In genomic region chr22:49052023-49052538, GRCh38 we compare ENCODE assay signal across 8 cellular contexts.
DNase-seq lines count a peak whose midpoint lies in the region; ATAC-seq and TF ChIP-seq lines count a peak whose summit lies in the region.

No MANE protein-coding gene starts in this region.

- H3K4me1 ChIP-seq in breast epithelium (no peaks in the 10 kb centered on the region), mammary epithelial cell (ENCODE audit: insufficient read depth, low read length) (no peaks in the 10 kb centered on the region), rectal smooth muscle tissue (ENCODE audit: control insufficient read depth, insufficient read depth, low read length) (no peaks in the 10 kb centered on the region)

- CTCF ChIA-PET in mammary epithelial cell (lab: Charles Lee; ENCODE audit: low non-redundant PET): no interaction called here

- in situ Hi-C loops in mammary epithelial cell (cut with MboI; ENCODE audit: low sequenced_read_pairs in 2 of 2): no loop called here

- H3K4me2 ChIP-seq in mammary epithelial cell (ENCODE audit: insufficient read depth, low read depth, low read length): no peak overlapping the region

- peak overlapping the region; percentile 35 to 71 for H3K27ac Mint-ChIP-seq in effector memory CD8-positive, alpha-beta T cell

- BruUV-seq in mammary epithelial cell (replicated peaks; lab: Mats Ljungman, UMichigan): no TSS peak

- peaks cover 14% of the 10 kb centered on the region in 2 donors for H3K27me3 Mint-ChIP-seq in effector memory CD8-positive, alpha-beta T cell

- intact Hi-C loops in breast epithelium (cut with DNase I; ENCODE audit: low total_unique reads): loop anchor here (5.0 kb wide), 1 partner anchor 1305 kb away; no protein-coding TSS in a partner anchor
- intact Hi-C loops in mammary epithelial cell (cut with micrococcal nuclease): no loop called here

- no peaks in the 10 kb centered on the region for H4K20me1 ChIP-seq in mammary epithelial cell (ENCODE audit: insufficient read depth, low read length)

- H3K4me3 ChIP-seq in breast epithelium (peak overlapping the region; percentile 28 to 45 (median 44)), mammary epithelial cell (replicated peaks in 1 of 3; ENCODE audit: insufficient read depth in 1 of 3, low read depth in 2 of 3, low read length in 3 of 3) (no peak overlapping the region), rectal smooth muscle tissue (ENCODE audit: low read length) (peak overlapping the region; percentile 36)

- H3K4me3 Mint-ChIP-seq in effector memory CD8-positive, alpha-beta T cell: peak overlapping the region; percentile 67 to 93

- H3K36me3 ChIP-seq in breast epithelium: no peaks in the 10 kb centered on the region
- H3K36me3 ChIP-seq in mammary epithelial cell (ENCODE audit: insufficient read depth, low read length): no peaks in the 10 kb centered on the region
- no peaks in the 10 kb centered on the region for H3K36me3 ChIP-seq in rectal smooth muscle tissue (ENCODE audit: control insufficient read depth, insufficient read depth, low read length)

- H3K27ac ChIP-seq in breast epithelium (no peak overlapping the region), mammary epithelial cell (ENCODE audit: insufficient read depth, low read depth, low read length) (no peak overlapping the region), rectal smooth muscle tissue (ENCODE audit: low read depth, low read length) (no peak overlapping the region)

- dilution Hi-C loops in mammary epithelial cell (cut with HindIII; ENCODE audit: low sequenced_read_pairs): no loop called here

- no peak for TF ChIP-seq CTCF in breast epithelium (IDR thresholded peaks at IDR 0.05)
- no peak for TF ChIP-seq CTCF in mammary epithelial cell (conservative IDR thresholded peaks at IDR 0.05 in 1 of 2, IDR thresholded peaks at IDR 0.05 in 1 of 2; ENCODE audit: extremely low read depth in 1 of 2, insufficient read depth in 1 of 2, low read depth in 1 of 2, low read length in 2 of 2)

- H3K9me3 ChIP-seq in breast epithelium: no peaks in the 10 kb centered on the region
- peaks cover 56% of the 10 kb centered on the region for H3K9me3 ChIP-seq in mammary epithelial cell (replicated peaks; ENCODE audit: insufficient read depth, low read length)

- no peak overlapping the region for H3K9ac ChIP-seq in mammary epithelial cell (ENCODE audit: insufficient read depth, low read length)
- H3K9ac ChIP-seq in rectal smooth muscle tissue (ENCODE audit: low read length): no peak overlapping the region

- peaks cover 0 to 10% of the 10 kb centered on the region in 2 donors for H3K4me1 Mint-ChIP-seq in effector memory CD8-positive, alpha-beta T cell (ENCODE audit: low read depth in 2 of 2)

- H3K27me3 ChIP-seq in breast epithelium (peaks cover 0 to 27% of the 10 kb centered on the region in 2 donors), mammary epithelial cell (ENCODE audit: insufficient read depth, low read length) (no peaks in the 10 kb centered on the region), rectal smooth muscle tissue (ENCODE audit: control insufficient read depth, insufficient read depth, low read length) (no peaks in the 10 kb centered on the region)

- 36% methylated on average over 27 of the region's 36 CpGs for WGBS in mammary epithelial cell (ENCODE audit: low coverage, missing lambda C conversion rate)

- TF ChIP-seq POLR2A in breast epithelium (IDR thresholded peaks at IDR 0.05): no peak

- DNase-seq in breast epithelium (ENCODE audit: low spot score in 2 of 2): no peak
- no peak for DNase-seq in mammary epithelial cell
- DNase-seq in effector memory CD8-positive, alpha-beta T cell: peak; percentile 17 to 51 (median 51)
- DNase-seq in NCI-H748 (lab: John Stamatoyannopoulos, UW; ENCODE audit: unreplicated experiment): no peak
- DNase-seq in NCI-H128 (lab: John Stamatoyannopoulos, UW; ENCODE audit: unreplicated experiment): no peak
- no peak for DNase-seq in NCI-H82 treated with DMSO at 0.1 percent for 48 hours (lab: John Stamatoyannopoulos, UW; ENCODE audit: unreplicated experiment)

- peaks cover 3% of the 10 kb centered on the region for H3K36me3 Mint-ChIP-seq in effector memory CD8-positive, alpha-beta T cell (ENCODE audit: insufficient read depth)

- H2AFZ ChIP-seq in mammary epithelial cell (ENCODE audit: low read depth, low read length): no peak overlapping the region

- no peaks in the 10 kb centered on the region for H3K9me3 Mint-ChIP-seq in effector memory CD8-positive, alpha-beta T cell

- H3K79me2 ChIP-seq in mammary epithelial cell (ENCODE audit: insufficient read depth, low read length): no peaks in the 10 kb centered on the region

- peak; percentile 97 for ATAC-seq in effector memory CD8-positive, alpha-beta T cell (replicated peaks)
- ATAC-seq in HG03108 (IDR thresholded peaks at IDR 0.05; ENCODE audit: unreplicated experiment): no peak

Comparison
In these comparisons a context has a peak if more than half of its experiments do, and no peak if none do; other contexts are left out.
1. H3K4me3 ChIP-seq: peak in breast epithelium (3 of 3) and rectal smooth muscle tissue (single experiment); none in mammary epithelial cell (0 of 3).
2. DNase-seq: peak in effector memory CD8-positive, alpha-beta T cell (3 of 3); none in breast epithelium (0 of 2), mammary epithelial cell (single experiment), NCI-H748 (single experiment), NCI-H128 (single experiment) and NCI-H82 treated with DMSO at 0.1 percent for 48 hours (single experiment).